Comparison of ENCODE assay signal across 1 cellular context in the genomic region with DNA sequence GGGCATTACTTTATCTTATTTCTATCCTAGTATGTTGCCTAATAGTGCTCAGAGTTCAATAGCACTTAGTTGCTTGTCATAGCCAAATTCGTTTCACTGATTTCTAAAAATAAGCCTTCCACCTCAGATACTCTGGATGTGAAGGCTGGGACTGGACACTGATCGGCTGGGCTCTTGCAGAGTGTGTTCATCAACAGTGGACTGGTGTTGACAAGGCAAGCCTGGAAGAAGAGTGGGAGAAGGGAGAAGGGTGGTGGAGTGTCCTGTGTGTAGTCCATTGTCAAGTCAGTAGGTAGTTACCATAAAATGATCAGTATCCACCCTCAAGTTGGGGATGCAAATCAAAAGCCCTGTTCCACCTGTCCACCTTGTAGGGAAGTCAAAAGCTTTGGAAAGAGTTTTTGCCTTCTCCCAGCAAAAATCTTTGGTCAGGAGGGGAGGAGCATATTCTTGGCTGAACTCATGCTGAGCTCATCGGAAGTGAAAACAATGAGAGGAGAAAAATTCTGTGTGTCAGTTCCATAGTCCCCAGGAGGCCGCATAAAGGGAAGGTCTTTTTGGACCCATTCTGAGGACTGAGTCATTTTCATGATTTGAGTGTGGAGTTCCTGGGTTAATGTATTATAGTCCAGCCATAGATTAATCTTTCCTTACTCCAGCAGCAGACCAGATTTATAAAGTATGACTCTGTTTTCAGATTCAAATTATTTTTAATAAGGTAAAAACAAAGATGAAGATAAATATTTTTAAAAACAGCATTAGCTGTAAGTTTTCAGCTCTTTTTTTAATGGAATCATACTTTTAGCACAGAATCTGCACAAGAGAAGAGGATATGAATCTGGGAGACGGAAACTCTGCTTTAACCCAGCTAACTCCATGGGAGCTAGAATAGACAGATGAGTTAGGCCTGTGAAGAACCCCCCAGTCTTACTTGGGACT.
TF ChIP-seq lines count a peak whose summit lies in the region.

No MANE protein-coding gene starts in this region.

TF ChIP-seq in HepG2, 621 proteins besides CTCF, POLR2A, EP300 and RAD21 (continued from another document and continues in another):
- TF ChIP-seq, protein P1, sequence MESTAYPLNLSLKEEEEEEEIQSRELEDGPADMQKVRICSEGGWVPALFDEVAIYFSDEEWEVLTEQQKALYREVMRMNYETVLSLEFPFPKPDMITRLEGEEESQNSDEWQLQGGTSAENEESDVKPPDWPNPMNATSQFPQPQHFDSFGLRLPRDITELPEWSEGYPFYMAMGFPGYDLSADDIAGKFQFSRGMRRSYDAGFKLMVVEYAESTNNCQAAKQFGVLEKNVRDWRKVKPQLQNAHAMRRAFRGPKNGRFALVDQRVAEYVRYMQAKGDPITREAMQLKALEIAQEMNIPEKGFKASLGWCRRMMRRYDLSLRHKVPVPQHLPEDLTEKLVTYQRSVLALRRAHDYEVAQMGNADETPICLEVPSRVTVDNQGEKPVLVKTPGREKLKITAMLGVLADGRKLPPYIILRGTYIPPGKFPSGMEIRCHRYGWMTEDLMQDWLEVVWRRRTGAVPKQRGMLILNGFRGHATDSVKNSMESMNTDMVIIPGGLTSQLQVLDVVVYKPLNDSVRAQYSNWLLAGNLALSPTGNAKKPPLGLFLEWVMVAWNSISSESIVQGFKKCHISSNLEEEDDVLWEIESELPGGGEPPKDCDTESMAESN (CRISPR knock-in tag; conservative IDR thresholded peaks at IDR 0.05), result no peak
- TF ChIP-seq RELA (CRISPR knock-in tag; IDR thresholded peaks at IDR 0.05) (no peak), KMT2A (CRISPR knock-in tag; IDR thresholded peaks at IDR 0.05) (0 out of 2 replicates have a peak, but pooled peaks have one; percentile 23), FOSL2 (CRISPR knock-in tag; IDR thresholded peaks at IDR 0.05) (peak; percentile 73), FOXA3 (CRISPR knock-in tag; IDR thresholded peaks at IDR 0.05) (peak; percentile 48), U2AF2 (IDR thresholded peaks at IDR 0.05; ENCODE audit: low read depth, low read length) (no peak), HNF4A (CRISPR knock-in tag; IDR thresholded peaks at IDR 0.05) (0 out of 2 replicates have a peak, but pooled peaks have one; percentile 48), ASH2L (IDR thresholded peaks at IDR 0.05; ENCODE audit: insufficient read length, low read depth, low read length) (peak; percentile 37), SOX6 (IDR thresholded peaks at IDR 0.05) (no peak), SOX6 (CRISPR knock-in tag; IDR thresholded peaks at IDR 0.05) (peak; percentile 88), JUNB (CRISPR knock-in tag; IDR thresholded peaks at IDR 0.05; ENCODE audit: borderline replicate concordance) (no peak), DPF2 (CRISPR knock-in tag; IDR thresholded peaks at IDR 0.05; ENCODE audit: borderline replicate concordance, low read depth) (no peak), ZSCAN21 (CRISPR knock-in tag; IDR thresholded peaks at IDR 0.05; ENCODE audit: borderline replicate concordance) (no peak), ZNF10 (CRISPR knock-in tag; IDR thresholded peaks at IDR 0.05; ENCODE audit: borderline replicate concordance, low read depth) (no peak), SMAD9 (CRISPR knock-in tag; IDR thresholded peaks at IDR 0.05) (no peak), HDAC2 (CRISPR knock-in tag; IDR thresholded peaks at IDR 0.05) (no peak), CREM (IDR thresholded peaks at IDR 0.05) (peak; percentile 16; the same call in 1 of the 2 replicates), CREM (CRISPR knock-in tag; IDR thresholded peaks at IDR 0.05) (no peak), ZNF317 (CRISPR knock-in tag; IDR thresholded peaks at IDR 0.05) (0 out of 2 replicates have a peak, but pooled peaks have one; percentile 49), MAFF (IDR thresholded peaks at IDR 0.05; ENCODE audit: low read depth, low read length) (peak; percentile 60), PHF21A (CRISPR knock-in tag; IDR thresholded peaks at IDR 0.05) (peak; percentile 41; the same call in 1 of the 2 replicates), TSC22D2 (CRISPR knock-in tag; IDR thresholded peaks at IDR 0.05; ENCODE audit: borderline replicate concordance) (no peak), ZBTB8A (CRISPR knock-in tag; IDR thresholded peaks at IDR 0.05; ENCODE audit: borderline replicate concordance, low read depth) (no peak), SOX5 (CRISPR knock-in tag; IDR thresholded peaks at IDR 0.05; ENCODE audit: borderline replicate concordance) (peak; percentile 80), ZIK1 (CRISPR knock-in tag; IDR thresholded peaks at IDR 0.05; ENCODE audit: borderline replicate concordance, low read depth) (no peak), ETV5 (CRISPR knock-in tag; IDR thresholded peaks at IDR 0.05; ENCODE audit: borderline replicate concordance) (peak; percentile 81; the same call in 1 of the 2 replicates), ZNF335 (CRISPR knock-in tag; IDR thresholded peaks at IDR 0.05) (no peak), SMC3 (IDR thresholded peaks at IDR 0.05; ENCODE audit: low read length) (no peak), GABPA (IDR thresholded peaks at IDR 0.05; ENCODE audit: low read depth, low read length) (peak; percentile 39), GABPA (CRISPR knock-in tag; IDR thresholded peaks at IDR 0.05; ENCODE audit: low read depth) (peak; percentile 88), PHF20 (CRISPR knock-in tag; IDR thresholded peaks at IDR 0.05) (peak; percentile 59; the same call in 1 of the 2 replicates), TEAD2 (CRISPR knock-in tag; IDR thresholded peaks at IDR 0.05) (no peak), CREB1 (IDR thresholded peaks at IDR 0.05) (no peak), CREB1 (CRISPR knock-in tag; IDR thresholded peaks at IDR 0.05) (peak; percentile 81), ZNF567 (CRISPR knock-in tag; IDR thresholded peaks at IDR 0.05; ENCODE audit: borderline replicate concordance) (peak; percentile 82; the same call in 1 of the 2 replicates), HNF4G (IDR thresholded peaks at IDR 0.05; ENCODE audit: borderline replicate concordance, low read depth, low read length) (peak; percentile 18; the same call in 1 of the 2 replicates), HNF4G (CRISPR knock-in tag; IDR thresholded peaks at IDR 0.05; ENCODE audit: borderline replicate concordance, low read depth) (no peak), SIN3A (IDR thresholded peaks at IDR 0.05; ENCODE audit: borderline replicate concordance, low read depth, low read length) (0 out of 2 replicates have a peak, but pooled peaks have one; percentile 10), NR2C2 (CRISPR knock-in tag; IDR thresholded peaks at IDR 0.05; ENCODE audit: borderline replicate concordance) (peak; percentile 18; the same call in 1 of the 2 replicates), HNRNPH1 (optimal IDR thresholded peaks at IDR 0.05; ENCODE audit: low read depth, low read length) (no peak), GATAD2A (CRISPR knock-in tag; IDR thresholded peaks at IDR 0.05) (peak; percentile 51; the same call in 1 of the 2 replicates), MBD4 (IDR thresholded peaks at IDR 0.05; ENCODE audit: borderline replicate concordance, low read length) (no peak; the same call in 1 of the 2 replicates), HES4 (CRISPR knock-in tag; IDR thresholded peaks at IDR 0.05; ENCODE audit: borderline replicate concordance) (no peak), ZNF234 (CRISPR knock-in tag; conservative IDR thresholded peaks at IDR 0.05) (no peak)
- TF ChIP-seq, protein P2, sequence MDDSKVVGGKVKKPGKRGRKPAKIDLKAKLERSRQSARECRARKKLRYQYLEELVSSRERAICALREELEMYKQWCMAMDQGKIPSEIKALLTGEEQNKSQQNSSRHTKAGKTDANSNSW (CRISPR knock-in tag; IDR thresholded peaks at IDR 0.05; ENCODE audit: borderline replicate concordance), result no peak
- TF ChIP-seq, protein P3, sequence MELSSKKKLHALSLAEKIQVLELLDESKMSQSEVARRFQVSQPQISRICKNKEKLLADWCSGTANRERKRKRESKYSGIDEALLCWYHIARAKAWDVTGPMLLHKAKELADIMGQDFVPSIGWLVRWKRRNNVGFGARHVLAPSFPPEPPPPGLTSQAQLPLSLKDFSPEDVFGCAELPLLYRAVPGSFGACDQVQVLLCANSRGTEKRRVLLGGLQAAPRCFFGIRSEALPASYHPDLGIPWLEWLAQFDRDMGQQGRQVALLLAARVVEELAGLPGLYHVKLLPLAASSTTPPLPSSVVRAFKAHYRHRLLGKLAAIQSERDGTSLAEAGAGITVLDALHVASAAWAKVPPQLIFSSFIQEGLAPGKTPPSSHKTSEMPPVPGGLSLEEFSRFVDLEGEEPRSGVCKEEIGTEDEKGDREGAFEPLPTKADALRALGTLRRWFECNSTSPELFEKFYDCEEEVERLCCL (CRISPR knock-in tag; IDR thresholded peaks at IDR 0.05; ENCODE audit: borderline replicate concordance), result no peak
- TF ChIP-seq, protein P4, sequence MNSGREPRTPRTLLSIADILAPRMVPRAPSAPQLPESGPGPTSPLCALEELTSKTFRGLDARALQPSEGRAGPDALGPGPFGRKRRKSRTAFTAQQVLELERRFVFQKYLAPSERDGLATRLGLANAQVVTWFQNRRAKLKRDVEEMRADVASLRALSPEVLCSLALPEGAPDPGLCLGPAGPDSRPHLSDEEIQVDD (CRISPR knock-in tag; IDR thresholded peaks at IDR 0.05; ENCODE audit: borderline replicate concordance), result no peak
- TF ChIP-seq, protein P5, sequence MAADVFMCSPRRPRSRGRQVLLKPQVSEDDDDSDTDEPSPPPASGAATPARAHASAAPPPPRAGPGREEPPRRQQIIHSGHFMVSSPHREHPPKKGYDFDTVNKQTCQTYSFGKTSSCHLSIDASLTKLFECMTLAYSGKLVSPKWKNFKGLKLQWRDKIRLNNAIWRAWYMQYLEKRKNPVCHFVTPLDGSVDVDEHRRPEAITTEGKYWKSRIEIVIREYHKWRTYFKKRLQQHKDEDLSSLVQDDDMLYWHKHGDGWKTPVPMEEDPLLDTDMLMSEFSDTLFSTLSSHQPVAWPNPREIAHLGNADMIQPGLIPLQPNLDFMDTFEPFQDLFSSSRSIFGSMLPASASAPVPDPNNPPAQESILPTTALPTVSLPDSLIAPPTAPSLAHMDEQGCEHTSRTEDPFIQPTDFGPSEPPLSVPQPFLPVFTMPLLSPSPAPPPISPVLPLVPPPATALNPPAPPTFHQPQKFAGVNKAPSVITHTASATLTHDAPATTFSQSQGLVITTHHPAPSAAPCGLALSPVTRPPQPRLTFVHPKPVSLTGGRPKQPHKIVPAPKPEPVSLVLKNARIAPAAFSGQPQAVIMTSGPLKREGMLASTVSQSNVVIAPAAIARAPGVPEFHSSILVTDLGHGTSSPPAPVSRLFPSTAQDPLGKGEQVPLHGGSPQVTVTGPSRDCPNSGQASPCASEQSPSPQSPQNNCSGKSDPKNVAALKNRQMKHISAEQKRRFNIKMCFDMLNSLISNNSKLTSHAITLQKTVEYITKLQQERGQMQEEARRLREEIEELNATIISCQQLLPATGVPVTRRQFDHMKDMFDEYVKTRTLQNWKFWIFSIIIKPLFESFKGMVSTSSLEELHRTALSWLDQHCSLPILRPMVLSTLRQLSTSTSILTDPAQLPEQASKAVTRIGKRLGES (CRISPR knock-in tag; IDR thresholded peaks at IDR 0.05; ENCODE audit: borderline replicate concordance), result no peak
- TF ChIP-seq, protein P6, sequence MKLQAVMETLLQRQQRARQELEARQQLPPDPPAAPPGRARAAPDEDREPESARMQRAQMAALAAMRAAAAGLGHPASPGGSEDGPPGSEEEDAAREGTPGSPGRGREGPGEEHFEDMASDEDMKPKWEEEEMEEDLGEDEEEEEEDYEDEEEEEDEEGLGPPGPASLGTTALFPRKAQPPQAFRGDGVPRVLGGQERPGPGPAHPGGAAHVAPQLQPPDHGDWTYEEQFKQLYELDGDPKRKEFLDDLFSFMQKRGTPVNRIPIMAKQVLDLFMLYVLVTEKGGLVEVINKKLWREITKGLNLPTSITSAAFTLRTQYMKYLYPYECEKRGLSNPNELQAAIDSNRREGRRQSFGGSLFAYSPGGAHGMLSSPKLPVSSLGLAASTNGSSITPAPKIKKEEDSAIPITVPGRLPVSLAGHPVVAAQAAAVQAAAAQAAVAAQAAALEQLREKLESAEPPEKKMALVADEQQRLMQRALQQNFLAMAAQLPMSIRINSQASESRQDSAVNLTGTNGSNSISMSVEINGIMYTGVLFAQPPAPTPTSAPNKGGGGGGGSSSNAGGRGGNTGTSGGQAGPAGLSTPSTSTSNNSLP (IDR thresholded peaks at IDR 0.05; ENCODE audit: low read depth, low read length), result peak; percentile 74
- TF ChIP-seq, protein P7, sequence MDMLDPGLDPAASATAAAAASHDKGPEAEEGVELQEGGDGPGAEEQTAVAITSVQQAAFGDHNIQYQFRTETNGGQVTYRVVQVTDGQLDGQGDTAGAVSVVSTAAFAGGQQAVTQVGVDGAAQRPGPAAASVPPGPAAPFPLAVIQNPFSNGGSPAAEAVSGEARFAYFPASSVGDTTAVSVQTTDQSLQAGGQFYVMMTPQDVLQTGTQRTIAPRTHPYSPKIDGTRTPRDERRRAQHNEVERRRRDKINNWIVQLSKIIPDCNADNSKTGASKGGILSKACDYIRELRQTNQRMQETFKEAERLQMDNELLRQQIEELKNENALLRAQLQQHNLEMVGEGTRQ (IDR thresholded peaks at IDR 0.05; ENCODE audit: low read depth, low read length), result no peak
- TF ChIP-seq, protein P7 (CRISPR knock-in tag; IDR thresholded peaks at IDR 0.05; ENCODE audit: borderline replicate concordance), result no peak
- TF ChIP-seq, protein P8, sequence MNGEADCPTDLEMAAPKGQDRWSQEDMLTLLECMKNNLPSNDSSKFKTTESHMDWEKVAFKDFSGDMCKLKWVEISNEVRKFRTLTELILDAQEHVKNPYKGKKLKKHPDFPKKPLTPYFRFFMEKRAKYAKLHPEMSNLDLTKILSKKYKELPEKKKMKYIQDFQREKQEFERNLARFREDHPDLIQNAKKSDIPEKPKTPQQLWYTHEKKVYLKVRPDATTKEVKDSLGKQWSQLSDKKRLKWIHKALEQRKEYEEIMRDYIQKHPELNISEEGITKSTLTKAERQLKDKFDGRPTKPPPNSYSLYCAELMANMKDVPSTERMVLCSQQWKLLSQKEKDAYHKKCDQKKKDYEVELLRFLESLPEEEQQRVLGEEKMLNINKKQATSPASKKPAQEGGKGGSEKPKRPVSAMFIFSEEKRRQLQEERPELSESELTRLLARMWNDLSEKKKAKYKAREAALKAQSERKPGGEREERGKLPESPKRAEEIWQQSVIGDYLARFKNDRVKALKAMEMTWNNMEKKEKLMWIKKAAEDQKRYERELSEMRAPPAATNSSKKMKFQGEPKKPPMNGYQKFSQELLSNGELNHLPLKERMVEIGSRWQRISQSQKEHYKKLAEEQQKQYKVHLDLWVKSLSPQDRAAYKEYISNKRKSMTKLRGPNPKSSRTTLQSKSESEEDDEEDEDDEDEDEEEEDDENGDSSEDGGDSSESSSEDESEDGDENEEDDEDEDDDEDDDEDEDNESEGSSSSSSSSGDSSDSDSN (CRISPR knock-in tag; IDR thresholded peaks at IDR 0.05), result no peak
- TF ChIP-seq, protein P9, sequence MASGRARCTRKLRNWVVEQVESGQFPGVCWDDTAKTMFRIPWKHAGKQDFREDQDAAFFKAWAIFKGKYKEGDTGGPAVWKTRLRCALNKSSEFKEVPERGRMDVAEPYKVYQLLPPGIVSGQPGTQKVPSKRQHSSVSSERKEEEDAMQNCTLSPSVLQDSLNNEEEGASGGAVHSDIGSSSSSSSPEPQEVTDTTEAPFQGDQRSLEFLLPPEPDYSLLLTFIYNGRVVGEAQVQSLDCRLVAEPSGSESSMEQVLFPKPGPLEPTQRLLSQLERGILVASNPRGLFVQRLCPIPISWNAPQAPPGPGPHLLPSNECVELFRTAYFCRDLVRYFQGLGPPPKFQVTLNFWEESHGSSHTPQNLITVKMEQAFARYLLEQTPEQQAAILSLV (CRISPR knock-in tag; IDR thresholded peaks at IDR 0.05; ENCODE audit: borderline replicate concordance), result no peak
